ENCODE assay signal across 8 cellular contexts in the genomic region with DNA sequence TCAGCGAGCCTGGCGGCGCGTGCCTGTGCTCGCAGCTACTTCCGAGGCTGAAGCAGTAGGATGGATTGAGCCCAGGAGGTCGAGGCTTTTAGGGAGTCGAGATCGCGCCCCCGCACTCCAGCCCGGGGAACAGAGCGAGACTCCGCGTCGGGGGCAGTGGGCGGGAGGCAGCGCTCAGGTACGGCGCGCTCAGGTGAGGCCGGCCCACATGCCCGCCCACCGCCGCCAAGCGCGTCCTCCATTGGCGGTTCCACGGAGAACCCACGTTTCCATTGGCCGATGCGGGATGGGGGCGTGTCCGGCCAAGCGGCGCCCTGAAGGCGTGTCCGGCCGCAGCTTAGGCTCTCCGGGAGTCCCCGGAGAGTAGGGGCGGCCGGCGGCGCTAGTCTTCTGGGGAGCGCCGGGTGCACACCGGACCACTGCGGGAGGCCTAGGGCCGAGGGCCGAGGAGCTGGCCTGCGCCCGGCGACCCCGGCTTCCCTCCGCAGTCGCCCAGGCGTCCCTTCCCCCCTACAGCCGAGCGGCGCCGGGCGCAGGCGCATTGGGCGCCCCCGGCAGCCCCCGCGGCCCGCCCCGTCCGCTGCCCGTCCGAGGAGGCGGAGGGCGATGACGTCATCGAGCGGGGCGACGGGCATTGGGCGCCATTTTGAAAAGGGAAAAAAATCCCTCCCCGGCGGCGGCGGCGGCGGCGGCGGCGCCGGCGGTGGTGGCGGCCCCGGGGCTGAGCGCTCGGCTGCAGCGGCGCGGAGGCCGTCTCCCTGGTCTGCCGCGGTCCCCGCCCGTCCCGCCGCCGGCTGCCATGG. TPM values are rescaled to one million over a fixed set of nuclear protein-coding genes. Genes with fewer than 3 reads are reported as not detected.
DNase-seq lines count a peak whose midpoint lies in the region; ATAC-seq and TF ChIP-seq lines count a peak whose summit lies in the region.

Gene PPP2R2D, plus strand, starts transcription at position 659 of the 803 bp plus-strand sequence. Its CDS starts 141 bp downstream, at position 800.

- peaks cover 18 to 25% (median 25%) of the 10 kb centered on the region in 3 donors for H3K4me1 Mint-ChIP-seq in IgD-negative memory B cell

- peaks cover 20% of the 10 kb centered on the region for H4K20me1 ChIP-seq in PC-9 (ENCODE audit: insufficient read depth)

- intact Hi-C loops in PC-9 (cut with micrococcal nuclease; ENCODE audit: unreplicated experiment) (loop anchor here (1.0 to 5.0 kb wide), 3 partner anchors 12 to 507 kb away; no protein-coding TSS in a partner anchor), esophagus muscularis mucosa (cut with DNase I) (loop anchor here (5.0 kb wide), 1 partner anchor 82 kb away; the partner anchor contains the start of gene BNIP3)

- H3K27ac Mint-ChIP-seq in IgD-negative memory B cell = peak within 1 kb of the TSS; percentile 93 to 99 (median 95)

- H3K4me3 ChIP-seq in PC-9 = peak within 1 kb of the TSS; percentile 79
- H3K4me3 ChIP-seq in esophagus muscularis mucosa = peak within 1 kb of the TSS; percentile 76 to 96 (median 88)
- H3K4me3 ChIP-seq in muscle layer of duodenum (ENCODE audit: low read depth in 1 of 2, low read length in 2 of 2) = peak within 1 kb of the TSS; percentile 88 to 92

- H3K27me3 ChIP-seq in PC-9 (ENCODE audit: insufficient read depth, low read depth) = no peaks in the 10 kb centered on the region; the same call in 1 of the 2 replicates
- H3K27me3 ChIP-seq in esophagus muscularis mucosa = peaks cover 0 to 27% (median 6%) of the 10 kb centered on the region in 4 donors
- H3K27me3 ChIP-seq in muscle layer of duodenum (ENCODE audit: low read depth, low read length) = peaks cover 7% of the 10 kb centered on the region

- no peak for TF ChIP-seq CTCF in PC-9 (conservative IDR thresholded peaks at IDR 0.05)
- TF ChIP-seq CTCF in esophagus muscularis mucosa (IDR thresholded peaks at IDR 0.05) = no peak

- peak; percentile 90 for DNase-seq in DMS153 (lab: John Stamatoyannopoulos, UW)
- DNase-seq in PC-9 = peak; percentile 83 to 92
- DNase-seq in activated T-cell treated with anti-CD3 and anti-CD28 coated beads, Interleukin-2, amount 50 U/mL, for 48 hours = peak; percentile 95 to 97
- DNase-seq in esophagus muscularis mucosa (ENCODE audit: extremely low spot score) = peak; percentile 97
- peak; percentile 90 to 94 for DNase-seq in stimulated activated CD8-positive, alpha-beta memory T cell treated with anti-CD3 and anti-CD28 coated beads, Interleukin-7, amount 100 ng/mL, for 4 hours (ENCODE audit: low read depth in 2 of 2)

- peak within 1 kb of the TSS; percentile 96 for H3K4me2 ChIP-seq in PC-9

- H3K79me2 ChIP-seq in PC-9 (ENCODE audit: low read depth) = peaks cover 39% of the 10 kb centered on the region

- H3K36me3 Mint-ChIP-seq in IgD-negative memory B cell = no peaks in the 10 kb centered on the region

- H3K4me1 ChIP-seq in PC-9 (replicated peaks; ENCODE audit: insufficient read depth) (peaks cover 29% of the 10 kb centered on the region), esophagus muscularis mucosa (peaks cover 40 to 49% (median 47%) of the 10 kb centered on the region in 4 donors), muscle layer of duodenum (ENCODE audit: control insufficient read depth in 1 of 2, insufficient read depth in 2 of 2, low read length in 2 of 2) (peaks cover 10 to 41% of the 10 kb centered on the region in 2 donors)

- H3K27ac ChIP-seq in PC-9 (no peak within 1 kb of the TSS), esophagus muscularis mucosa (replicated peaks in 1 of 4) (peak within 1 kb of the TSS; percentile 92 to 98 (median 96)), muscle layer of duodenum (ENCODE audit: low read length) (peak within 1 kb of the TSS; percentile 89)

- no peaks in the 10 kb centered on the region for H3K9me3 Mint-ChIP-seq in IgD-negative memory B cell

- H3K36me3 ChIP-seq in PC-9 (ENCODE audit: low read depth) (no peaks in the 10 kb centered on the region), esophagus muscularis mucosa (peaks cover 0 to 2% (median 2%) of the 10 kb centered on the region in 4 donors), muscle layer of duodenum (ENCODE audit: control insufficient read depth in 1 of 2, insufficient read depth in 2 of 2, low read length in 2 of 2) (peaks cover under 1 to 2% of the 10 kb centered on the region in 2 donors)

- no CpG with 5 or more reads among the region's 107 CpGs for WGBS in esophagus muscularis mucosa

- H3K9me3 ChIP-seq in PC-9 (ENCODE audit: insufficient read depth, low read depth) (no peaks in the 10 kb centered on the region), esophagus muscularis mucosa (no peaks in the 10 kb centered on the region), muscle layer of duodenum (ENCODE audit: control insufficient read depth in 1 of 2, low read length in 2 of 2) (no peaks in the 10 kb centered on the region)

- POLR2A ChIA-PET in PC-9 (lab: Charles Lee; ENCODE audit: unreplicated experiment) = interaction anchor here (0.5 to 1.1 kb wide), 4 partner anchors 12 to 196 kb away, joined by 5 to 8 read pairs (median 5); no protein-coding TSS in a partner anchor

- no peaks in the 10 kb centered on the region for H3K9me2 ChIP-seq in PC-9 (ENCODE audit: insufficient read depth)

- H3K4me3 Mint-ChIP-seq in IgD-negative memory B cell = peak within 1 kb of the TSS; percentile 88 to 97 (median 95)

- CTCF ChIA-PET in PC-9 (lab: Charles Lee) = interaction anchor here (0.7 kb wide), 1 partner anchor 1591 kb away, joined by 4 read pairs; no protein-coding TSS in a partner anchor

- no peaks in the 10 kb centered on the region; the same call in 1 of the 2 replicates for H3F3A ChIP-seq in PC-9 (ENCODE audit: insufficient read depth, low read depth)

- peaks cover 14% of the 10 kb centered on the region for H3K27me3 Mint-ChIP-seq in IgD-negative memory B cell

- BruUV-seq in PC-9 (replicated peaks; lab: Mats Ljungman, UMichigan) = no TSS peak

- TF ChIP-seq EP300 in esophagus muscularis mucosa (IDR thresholded peaks at IDR 0.05) = no peak

- no peak for TF ChIP-seq POLR2A in esophagus muscularis mucosa (IDR thresholded peaks at IDR 0.05; ENCODE audit: low read depth)

- peak within 1 kb of the TSS; percentile 90 for H2AFZ ChIP-seq in PC-9

- peak; percentile 86 for ATAC-seq in GM21576 (IDR thresholded peaks at IDR 0.05; ENCODE audit: unreplicated experiment)

RNA-seq across cellular contexts. Expression of gene PPP2R2D, which starts in this region (rescaled TPM):
- polyA plus RNA-seq in IgD-negative memory B cell = 17.1 TPM
- 23.5 TPM in 2 replicates for total RNA-seq in PC-9 (2021)
- 10 to 100 TPM; 38.2 to 49.7 (median 41.0) TPM for total RNA-seq in esophagus muscularis mucosa
